ENCODE assay signal across 9 cellular contexts in genomic region chr6:33710296-33711121, GRCh38. TPM values are rescaled to one million over a fixed set of nuclear protein-coding genes. Genes with fewer than 3 reads are reported as not detected.
DNase-seq lines count a peak whose midpoint lies in the region; ATAC-seq and TF ChIP-seq lines count a peak whose summit lies in the region.
"Had no signal": no experiment of that assay in that cellular context is flagged by ENCODE, and none has a peak within 500 bp of the region (broad histone marks: within the 10 kb centered on the region; RNA-seq: fewer than 3 reads in every experiment).

No MANE protein-coding gene starts in this region.

- DNase-seq in activated T-cell treated with anti-CD3 and anti-CD28 coated beads, Interleukin-2, amount 50 U/mL, for 4 hours: no peak
- DNase-seq in activated T-cell treated with anti-CD3 and anti-CD28 coated beads for 4 hours (no peak), SK-N-DZ (ENCODE audit: low spot score) (peak; percentile 26), fibroblast of mammary gland (ENCODE audit: low read depth) (no peak), foreskin melanocyte (no peak)
- no peak for DNase-seq in activated CD4-positive, alpha-beta T cell treated with anti-CD3 and anti-CD28 coated beads for 1 hour

- H3K36me3 Mint-ChIP-seq in activated T-cell treated with anti-CD3 and anti-CD28 coated beads, Interleukin-2, amount 50 U/mL, for 4 hours (ENCODE audit: insufficient read depth): peaks cover 26% of the 10 kb centered on the region

- peak overlapping the region in 17 of 21 experiments; percentile 89 to 98 (median 95) for H3K27ac ChIP-seq in skin epidermis

- ATAC-seq in activated T-cell treated with anti-CD3 and anti-CD28 coated beads, Interleukin-2, amount 50 U/mL, for 4 hours: peak; percentile 1 to 5
- no peak for ATAC-seq in GM19467 (IDR thresholded peaks at IDR 0.05; ENCODE audit: unreplicated experiment)

- H3K9me3 Mint-ChIP-seq in activated T-cell treated with anti-CD3 and anti-CD28 coated beads, Interleukin-2, amount 50 U/mL, for 4 hours: no peaks in the 10 kb centered on the region

- no peaks in the 10 kb centered on the region for H3K27me3 Mint-ChIP-seq in activated T-cell treated with anti-CD3 and anti-CD28 coated beads, Interleukin-2, amount 50 U/mL, for 4 hours (ENCODE audit: low read depth)

- TF ChIP-seq CTCF in fibroblast of mammary gland (conservative IDR thresholded peaks at IDR 0.05; ENCODE audit: control insufficient read depth, insufficient read depth, low read depth, low read length): no peak

- peaks cover 35% of the 10 kb centered on the region for H3K4me1 Mint-ChIP-seq in activated T-cell treated with anti-CD3 and anti-CD28 coated beads, Interleukin-2, amount 50 U/mL, for 4 hours (ENCODE audit: low read depth)

- peak overlapping the region; percentile 98 for H3K4me3 Mint-ChIP-seq in activated T-cell treated with anti-CD3 and anti-CD28 coated beads, Interleukin-2, amount 50 U/mL, for 4 hours

- H3K4me3 ChIP-seq in fibroblast of mammary gland (ENCODE audit: control insufficient read depth, low read depth, low read length) (peak overlapping the region; percentile 90), skin epidermis (peak overlapping the region; percentile 51 to 86 (median 71))

RNA-seq across cellular contexts. Expression of gene UQCC2, which starts 1.0 kb away (rescaled TPM):
- 100 to 1,000 TPM; 108 to 142 (median 110) TPM for total RNA-seq in activated T-cell treated with anti-CD3 and anti-CD28 coated beads, Interleukin-2, amount 50 U/mL, for 4 hours
- 29.7 and 55.5 TPM in 2 replicates for polyA plus RNA-seq in SK-N-DZ (2014; cell fraction: cytosol; rRNA removed)
- polyA plus RNA-seq in SK-N-DZ (2014; cell fraction: nucleus; rRNA removed): 49.0 and 53.5 TPM in 2 replicates

RNA-seq across cellular contexts. Expression of gene IP6K3, which starts 36.2 kb away (rescaled TPM):
- not detected for total RNA-seq in activated T-cell treated with anti-CD3 and anti-CD28 coated beads, Interleukin-2, amount 50 U/mL, for 4 hours
- not detected in 2 replicates for polyA plus RNA-seq in SK-N-DZ (2014; cell fraction: cytosol; rRNA removed)
- not detected in 2 replicates for polyA plus RNA-seq in SK-N-DZ (2014; cell fraction: nucleus; rRNA removed)
- total RNA-seq: dermis microvascular lymphatic vessel endothelial cell had no signal
